In the genomic region with DNA sequence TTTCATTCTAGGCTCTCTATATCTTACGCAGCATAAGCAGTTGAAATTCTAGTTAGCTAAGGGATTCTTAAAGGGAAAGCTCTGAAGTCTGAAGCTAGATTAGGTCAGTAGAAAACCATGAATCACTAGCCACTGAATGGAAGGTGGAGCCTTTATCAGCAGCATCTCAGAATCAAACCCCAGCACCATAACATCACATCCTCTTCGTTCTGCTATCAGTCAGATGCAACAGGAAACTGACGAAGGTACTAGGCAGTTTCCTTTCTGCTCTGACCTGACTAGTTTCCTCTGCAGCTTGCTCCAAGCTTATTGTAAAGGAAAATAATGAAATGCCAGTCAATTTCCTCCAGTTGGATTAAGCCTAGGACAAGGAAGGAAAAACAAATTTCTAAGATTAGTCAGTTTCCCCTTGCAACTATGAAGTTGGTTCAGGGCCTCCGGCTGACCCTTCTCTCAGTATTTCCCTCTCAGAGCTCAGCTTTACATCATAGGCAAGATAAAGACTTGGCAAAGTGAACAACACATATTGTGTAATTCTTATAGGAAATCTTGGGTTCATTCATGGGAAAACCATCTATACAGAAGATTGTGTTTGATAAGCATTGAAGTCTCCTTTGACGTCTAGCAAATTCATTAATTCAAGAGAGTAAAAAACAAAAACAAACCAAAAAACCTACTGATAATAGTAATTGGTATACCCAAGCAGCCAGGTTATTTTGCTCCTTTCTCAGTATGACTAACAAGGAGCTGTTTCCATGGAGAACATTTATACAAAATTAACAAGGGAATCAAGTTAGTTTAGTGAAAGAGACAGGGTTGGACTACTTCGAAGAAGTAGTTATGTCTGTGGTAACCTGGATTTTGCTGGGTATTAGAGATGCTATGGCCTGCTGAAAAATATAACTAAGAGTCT, we compare ENCODE assay signal across 7 cellular contexts. TPM values are rescaled to one million over a fixed set of nuclear protein-coding genes. Genes with fewer than 3 reads are reported as not detected.
DNase-seq lines count a peak whose midpoint lies in the region; ATAC-seq and TF ChIP-seq lines count a peak whose summit lies in the region.

No MANE protein-coding gene starts in this region.

- H3K4me1 ChIP-seq in lower lobe of right lung (peaks cover 20% of the 10 kb centered on the region), suprapubic skin (no peaks in the 10 kb centered on the region)

- no peaks in the 10 kb centered on the region for H3K27me3 ChIP-seq in lower lobe of right lung (ENCODE audit: low read depth)
- no peaks in the 10 kb centered on the region for H3K27me3 ChIP-seq in suprapubic skin

- H3K4me3 ChIP-seq in astrocyte of the spinal cord (ENCODE audit: low read depth, low read length) (no peak overlapping the region), lower lobe of right lung (no peak overlapping the region), suprapubic skin (no peak overlapping the region)

- TF ChIP-seq EP300 in suprapubic skin (IDR thresholded peaks at IDR 0.05), result no peak

- in situ Hi-C loops in astrocyte of the spinal cord (cut with HindIII; ENCODE audit: low sequenced_read_pairs), result no loop called here

- intact Hi-C loops in lower lobe of right lung (cut with DNase I), result no loop called here

- no peak for TF ChIP-seq CTCF in astrocyte of the spinal cord (IDR thresholded peaks at IDR 0.05; ENCODE audit: low read depth, low read length)
- TF ChIP-seq CTCF in lower lobe of right lung (IDR thresholded peaks at IDR 0.05), result no peak
- no peak for TF ChIP-seq CTCF in suprapubic skin (IDR thresholded peaks at IDR 0.05)

- 56% methylated on average over 6 of the region's 6 CpGs for WGBS in suprapubic skin

- peak; percentile 49 for DNase-seq in SKM-1 treated with dmso at 0.1 percent for 144 hours (lab: John Stamatoyannopoulos, UW; ENCODE audit: unreplicated experiment)
- peak; percentile 91 for DNase-seq in astrocyte of the spinal cord (ENCODE audit: low read depth, low spot score)
- no peak for DNase-seq in lower lobe of right lung
- no peak for DNase-seq in suprapubic skin (ENCODE audit: low spot score in 2 of 2)
- DNase-seq in occipital lobe (lab: John Stamatoyannopoulos, UW), result no peak

- TF ChIP-seq POLR2A in suprapubic skin (IDR thresholded peaks at IDR 0.05), result no peak

- H3K27ac ChIP-seq in lower lobe of right lung (peak overlapping the region; percentile 63), suprapubic skin (peak overlapping the region; percentile 57)

- peak; percentile 97 for ATAC-seq in GM18870 (IDR thresholded peaks at IDR 0.05; ENCODE audit: unreplicated experiment)
- peak; percentile 66 for ATAC-seq in HG03025 (IDR thresholded peaks at IDR 0.05; ENCODE audit: low FRiP score, unreplicated experiment)
- ATAC-seq in lower lobe of right lung, result peak; percentile 87 to 91

- H3K9me3 ChIP-seq in lower lobe of right lung, result no peaks in the 10 kb centered on the region
- no peaks in the 10 kb centered on the region for H3K9me3 ChIP-seq in suprapubic skin

- H3K36me3 ChIP-seq in lower lobe of right lung (no peaks in the 10 kb centered on the region), suprapubic skin (no peaks in the 10 kb centered on the region)

RNA-seq across cellular contexts. Expression of gene CFAP54, which starts 43.4 kb away (rescaled TPM):
- total RNA-seq in lower lobe of right lung (7.9 TPM), suprapubic skin (under 1 TPM in 1 of 4 donors, not detected in 3; 0.16 TPM), occipital lobe (5.9 TPM)

RNA-seq across cellular contexts. Expression of gene CDK17, which starts 45.8 kb away (rescaled TPM):
- 41.7 TPM for total RNA-seq in lower lobe of right lung
- 10 to 100 TPM; 38.7 to 93.3 (median 43.4) TPM for total RNA-seq in suprapubic skin
- total RNA-seq in occipital lobe, result 107 TPM

Comparison
In these comparisons a context has a peak if more than half of its experiments do, and no peak if none do; other contexts are left out.
1. DNase-seq: peak in SKM-1 treated with dmso at 0.1 percent for 144 hours (single experiment) and astrocyte of the spinal cord (single experiment); none in lower lobe of right lung (single experiment), suprapubic skin (0 of 2) and occipital lobe (single experiment).
2. Peak in every context shown above with its lines, with median percentiles within 50 percentile points of each other: ATAC-seq.